8 cellular contexts compared by ENCODE assay signal in genomic region chr1:91885331-91885715, GRCh38. TPM values are rescaled to one million over a fixed set of nuclear protein-coding genes. Genes with fewer than 3 reads are reported as not detected.
A peak's percentile ranks its signal among the peaks of the same experiment; 100 is the strongest.
DNase-seq lines count a peak whose midpoint lies in the region; ATAC-seq and TF ChIP-seq lines count a peak whose summit lies in the region.

No MANE protein-coding gene starts in this region.

- peak; percentile 32 to 48 for DNase-seq in activated T-cell treated with anti-CD3 and anti-CD28 coated beads, Interleukin-2, amount 50 U/mL, for 72 hours
- DNase-seq in foreskin melanocyte (peak; percentile 31), osteoblast (ENCODE audit: insufficient read length, low spot score, missing footprints) (peak; percentile 86), DMS79 (lab: John Stamatoyannopoulos, UW) (no peak), NCI-H187 treated with DMSO at 0.1 percent for 48 hours (lab: John Stamatoyannopoulos, UW) (no peak), NCI-H1092 (lab: John Stamatoyannopoulos, UW) (no peak)

- H3K27ac Mint-ChIP-seq in activated T-cell treated with anti-CD3 and anti-CD28 coated beads, Interleukin-2, amount 50 U/mL, for 72 hours = peak overlapping the region; percentile 83

- H3K4me3 Mint-ChIP-seq in activated T-cell treated with anti-CD3 and anti-CD28 coated beads, Interleukin-2, amount 50 U/mL, for 72 hours = peak overlapping the region; percentile 95

- H3K9me3 Mint-ChIP-seq in activated T-cell treated with anti-CD3 and anti-CD28 coated beads, Interleukin-2, amount 50 U/mL, for 72 hours = no peaks in the 10 kb centered on the region

- peaks cover 9% of the 10 kb centered on the region for H3K4me1 ChIP-seq in osteoblast (ENCODE audit: insufficient read depth, low read length)

- peaks cover 20% of the 10 kb centered on the region for H3K27me3 Mint-ChIP-seq in activated T-cell treated with anti-CD3 and anti-CD28 coated beads, Interleukin-2, amount 50 U/mL, for 72 hours (ENCODE audit: low read depth)

- H3K36me3 ChIP-seq in osteoblast (ENCODE audit: insufficient read depth, low read length) = no peaks in the 10 kb centered on the region

- ATAC-seq in GM18502 (IDR thresholded peaks at IDR 0.05; ENCODE audit: poor library complexity, unreplicated experiment) (peak; percentile 19), HG03342 (IDR thresholded peaks at IDR 0.05; ENCODE audit: unreplicated experiment) (peak; percentile 8)
- ATAC-seq in activated T-cell treated with anti-CD3 and anti-CD28 coated beads, Interleukin-2, amount 50 U/mL, for 72 hours (replicated peaks in 1 of 2) = peak; percentile 29 to 58

- peaks cover 36% of the 10 kb centered on the region for H3K79me2 ChIP-seq in osteoblast (ENCODE audit: insufficient read depth, low read length)

- peak overlapping the region; percentile 80 for H3K4me3 ChIP-seq in osteoblast (ENCODE audit: insufficient read depth, low read length)

- H4K20me1 ChIP-seq in osteoblast (ENCODE audit: insufficient read depth, low read length) = no peaks in the 10 kb centered on the region

- no peaks in the 10 kb centered on the region for H3K27me3 ChIP-seq in osteoblast (ENCODE audit: insufficient read depth, low read length)

- no peak for TF ChIP-seq CTCF in osteoblast (IDR thresholded peaks at IDR 0.05; ENCODE audit: extremely low read depth, low read depth, low read length)

- H2AFZ ChIP-seq in osteoblast (ENCODE audit: low read length) = peak overlapping the region; percentile 83

- H3K4me1 Mint-ChIP-seq in activated T-cell treated with anti-CD3 and anti-CD28 coated beads, Interleukin-2, amount 50 U/mL, for 72 hours (ENCODE audit: low read depth) = peaks cover 50% of the 10 kb centered on the region

- no peaks in the 10 kb centered on the region for H3K9me3 ChIP-seq in osteoblast (ENCODE audit: low read depth, low read length)

- peak overlapping the region; percentile 97 for H3K4me2 ChIP-seq in osteoblast (ENCODE audit: insufficient read depth, low read length)

- peaks cover 0 to 2% of the 10 kb centered on the region in 2 donors for H3K36me3 Mint-ChIP-seq in activated T-cell treated with anti-CD3 and anti-CD28 coated beads, Interleukin-2, amount 50 U/mL, for 72 hours (ENCODE audit: insufficient read depth in 2 of 2)

- H3K27ac ChIP-seq in osteoblast (ENCODE audit: low read depth, low read length) = peak overlapping the region; percentile 56

RNA-seq across cellular contexts. Expression of gene TGFBR3, which starts 0.6 kb away (rescaled TPM):
- total RNA-seq in activated T-cell treated with anti-CD3 and anti-CD28 coated beads, Interleukin-2, amount 50 U/mL, for 72 hours = 1 to 10 TPM; 8.1 to 9.7 TPM
- total RNA-seq in osteoblast = 32.2 and 41.5 TPM in 2 replicates

Comparison
In these comparisons a context has a peak if more than half of its experiments do, and no peak if none do; other contexts are left out.
1. DNase-seq: peak in activated T-cell treated with anti-CD3 and anti-CD28 coated beads, Interleukin-2, amount 50 U/mL, for 72 hours (2 of 2), foreskin melanocyte (single experiment) and osteoblast (single experiment); none in DMS79 (single experiment), NCI-H187 treated with DMSO at 0.1 percent for 48 hours (single experiment) and NCI-H1092 (single experiment).
2. Peak in every context shown above with its lines, with median percentiles within 50 percentile points of each other: ATAC-seq.